ENCODE assay signal across 1 cellular context in the genomic region with DNA sequence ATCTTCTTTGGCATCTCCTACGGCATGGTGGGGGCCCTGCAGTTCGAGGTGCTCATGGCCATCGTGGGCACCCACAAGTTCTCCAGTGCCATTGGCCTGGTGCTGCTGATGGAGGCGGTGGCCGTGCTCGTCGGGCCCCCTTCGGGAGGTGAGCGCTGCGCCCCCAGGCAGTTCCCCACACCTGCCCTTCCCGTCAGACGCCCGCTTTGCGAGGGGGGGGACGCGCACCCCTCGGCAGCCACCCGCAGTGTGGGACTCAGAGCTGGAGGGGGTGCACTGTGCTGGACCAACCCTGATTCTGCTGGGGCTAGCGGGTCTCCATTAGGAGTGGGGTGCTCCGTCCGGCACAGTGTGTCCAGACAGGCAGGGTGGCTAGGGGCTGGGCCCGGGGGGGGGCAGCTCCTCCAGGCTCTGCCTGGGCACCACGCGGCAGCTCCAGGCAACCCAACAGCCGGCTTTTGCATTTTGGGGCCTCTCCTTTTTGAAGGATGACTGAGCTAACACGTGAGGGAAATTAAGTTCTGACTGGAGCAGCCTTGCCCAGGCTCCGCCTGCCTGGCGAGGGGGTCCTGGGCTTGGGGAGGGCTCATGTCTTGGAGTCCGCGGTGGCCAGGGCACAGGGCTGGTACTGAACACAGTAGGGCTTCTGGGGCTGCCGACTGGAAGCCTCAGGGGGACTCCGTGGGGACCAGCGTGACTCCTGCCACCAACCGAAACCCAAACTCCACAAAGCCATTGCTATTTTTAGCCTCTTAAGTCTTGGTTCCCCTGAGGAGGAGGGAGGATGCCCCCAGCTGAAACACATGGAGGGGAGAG.
TF ChIP-seq lines count a peak whose summit lies in the region.

No MANE protein-coding gene starts in this region.

TF ChIP-seq in HepG2, 621 proteins besides CTCF, POLR2A, EP300 and RAD21 (continued from another document and continues in another):
- TF ChIP-seq, protein P1, sequence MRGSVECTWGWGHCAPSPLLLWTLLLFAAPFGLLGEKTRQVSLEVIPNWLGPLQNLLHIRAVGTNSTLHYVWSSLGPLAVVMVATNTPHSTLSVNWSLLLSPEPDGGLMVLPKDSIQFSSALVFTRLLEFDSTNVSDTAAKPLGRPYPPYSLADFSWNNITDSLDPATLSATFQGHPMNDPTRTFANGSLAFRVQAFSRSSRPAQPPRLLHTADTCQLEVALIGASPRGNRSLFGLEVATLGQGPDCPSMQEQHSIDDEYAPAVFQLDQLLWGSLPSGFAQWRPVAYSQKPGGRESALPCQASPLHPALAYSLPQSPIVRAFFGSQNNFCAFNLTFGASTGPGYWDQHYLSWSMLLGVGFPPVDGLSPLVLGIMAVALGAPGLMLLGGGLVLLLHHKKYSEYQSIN (CRISPR knock-in tag; IDR thresholded peaks at IDR 0.05; ENCODE audit: borderline replicate concordance): no peak
- no peak for TF ChIP-seq EZH2 (conservative IDR thresholded peaks at IDR 0.05; ENCODE audit: low read depth, low read length)
- no peak for TF ChIP-seq NONO (IDR thresholded peaks at IDR 0.05)
- no peak for TF ChIP-seq NONO (CRISPR knock-in tag; conservative IDR thresholded peaks at IDR 0.05)
- TF ChIP-seq THYN1 (CRISPR knock-in tag; IDR thresholded peaks at IDR 0.05; ENCODE audit: borderline replicate concordance, low read depth): no peak
- TF ChIP-seq SYNCRIP (IDR thresholded peaks at IDR 0.05; ENCODE audit: insufficient read depth, low read depth, low read length): no peak
- no peak for TF ChIP-seq ZNF12 (CRISPR knock-in tag; IDR thresholded peaks at IDR 0.05)
- TF ChIP-seq, protein P2, sequence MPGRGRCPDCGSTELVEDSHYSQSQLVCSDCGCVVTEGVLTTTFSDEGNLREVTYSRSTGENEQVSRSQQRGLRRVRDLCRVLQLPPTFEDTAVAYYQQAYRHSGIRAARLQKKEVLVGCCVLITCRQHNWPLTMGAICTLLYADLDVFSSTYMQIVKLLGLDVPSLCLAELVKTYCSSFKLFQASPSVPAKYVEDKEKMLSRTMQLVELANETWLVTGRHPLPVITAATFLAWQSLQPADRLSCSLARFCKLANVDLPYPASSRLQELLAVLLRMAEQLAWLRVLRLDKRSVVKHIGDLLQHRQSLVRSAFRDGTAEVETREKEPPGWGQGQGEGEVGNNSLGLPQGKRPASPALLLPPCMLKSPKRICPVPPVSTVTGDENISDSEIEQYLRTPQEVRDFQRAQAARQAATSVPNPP (CRISPR knock-in tag; IDR thresholded peaks at IDR 0.05): no peak
- no peak for TF ChIP-seq CC2D1A (CRISPR knock-in tag; IDR thresholded peaks at IDR 0.05)
- TF ChIP-seq, protein P3, sequence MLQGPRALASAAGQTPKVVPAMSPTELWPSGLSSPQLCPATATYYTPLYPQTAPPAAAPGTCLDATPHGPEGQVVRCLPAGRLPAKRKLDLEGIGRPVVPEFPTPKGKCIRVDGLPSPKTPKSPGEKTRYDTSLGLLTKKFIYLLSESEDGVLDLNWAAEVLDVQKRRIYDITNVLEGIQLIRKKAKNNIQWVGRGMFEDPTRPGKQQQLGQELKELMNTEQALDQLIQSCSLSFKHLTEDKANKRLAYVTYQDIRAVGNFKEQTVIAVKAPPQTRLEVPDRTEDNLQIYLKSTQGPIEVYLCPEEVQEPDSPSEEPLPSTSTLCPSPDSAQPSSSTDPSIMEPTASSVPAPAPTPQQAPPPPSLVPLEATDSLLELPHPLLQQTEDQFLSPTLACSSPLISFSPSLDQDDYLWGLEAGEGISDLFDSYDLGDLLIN (CRISPR knock-in tag; IDR thresholded peaks at IDR 0.05; ENCODE audit: borderline replicate concordance): no peak
- no peak for TF ChIP-seq HMGXB4 (CRISPR knock-in tag; IDR thresholded peaks at IDR 0.05; ENCODE audit: borderline replicate concordance in 1 of 2, low read depth in 1 of 2)
- TF ChIP-seq KDM1A (CRISPR knock-in tag; IDR thresholded peaks at IDR 0.05): no peak
- TF ChIP-seq ZNF354B (CRISPR knock-in tag; IDR thresholded peaks at IDR 0.05): no peak
- TF ChIP-seq TGIF2 (CRISPR knock-in tag; IDR thresholded peaks at IDR 0.05): no peak
- TF ChIP-seq ZFP36 (IDR thresholded peaks at IDR 0.05; ENCODE audit: borderline replicate concordance, low read depth, low read length, partially characterized antibody): no peak
- no peak for TF ChIP-seq ZNF547 (CRISPR knock-in tag; IDR thresholded peaks at IDR 0.05)
- TF ChIP-seq KDM6A (CRISPR knock-in tag; IDR thresholded peaks at IDR 0.05; ENCODE audit: low read depth): no peak
- TF ChIP-seq LBX2 (CRISPR knock-in tag; IDR thresholded peaks at IDR 0.05; ENCODE audit: borderline replicate concordance): no peak
- TF ChIP-seq CCDC6 (CRISPR knock-in tag; IDR thresholded peaks at IDR 0.05): no peak
- TF ChIP-seq NR1H2 (CRISPR knock-in tag; IDR thresholded peaks at IDR 0.05; ENCODE audit: borderline replicate concordance, low read depth): no peak
- TF ChIP-seq XRCC5 (optimal IDR thresholded peaks at IDR 0.05; ENCODE audit: low read length): no peak
- peak; percentile 84 for TF ChIP-seq RBFOX2 (IDR thresholded peaks at IDR 0.05; ENCODE audit: low read depth, low read length)
- no peak for TF ChIP-seq ARID3A (IDR thresholded peaks at IDR 0.05; ENCODE audit: low read depth, low read length)
- no peak for TF ChIP-seq MLLT10 (CRISPR knock-in tag; IDR thresholded peaks at IDR 0.05)
- TF ChIP-seq ZNF83 (CRISPR knock-in tag; IDR thresholded peaks at IDR 0.05; ENCODE audit: borderline replicate concordance): 0 out of 2 replicates have a peak, but pooled peaks have one; percentile 15
- TF ChIP-seq MTF1 (CRISPR knock-in tag; IDR thresholded peaks at IDR 0.05): no peak
- TF ChIP-seq SSRP1 (CRISPR knock-in tag; IDR thresholded peaks at IDR 0.05): 0 out of 2 replicates have a peak, but pooled peaks have one; percentile 24
- TF ChIP-seq SRSF9 (IDR thresholded peaks at IDR 0.05; ENCODE audit: borderline replicate concordance, insufficient read depth, low read depth, low read length, poor library complexity, severe bottlenecking): no peak
- TF ChIP-seq HNF4G (IDR thresholded peaks at IDR 0.05; ENCODE audit: borderline replicate concordance, low read depth, low read length): no peak
- no peak for TF ChIP-seq HNF4G (CRISPR knock-in tag; IDR thresholded peaks at IDR 0.05; ENCODE audit: borderline replicate concordance, low read depth)
- no peak for TF ChIP-seq TEF (CRISPR knock-in tag; IDR thresholded peaks at IDR 0.05)
- 0 out of 2 replicates have a peak, but pooled peaks have one; percentile 32 for TF ChIP-seq PATZ1 (CRISPR knock-in tag; IDR thresholded peaks at IDR 0.05)
- TF ChIP-seq FIP1L1 (IDR thresholded peaks at IDR 0.05; ENCODE audit: borderline replicate concordance, insufficient read depth, low read depth, low read length): no peak
- no peak for TF ChIP-seq ZNF20 (CRISPR knock-in tag; IDR thresholded peaks at IDR 0.05)
- 0 out of 2 replicates have a peak, but pooled peaks have one; percentile 17 for TF ChIP-seq AKAP8 (CRISPR knock-in tag; IDR thresholded peaks at IDR 0.05)
- TF ChIP-seq ZFP90 (CRISPR knock-in tag; IDR thresholded peaks at IDR 0.05; ENCODE audit: borderline replicate concordance): no peak
- TF ChIP-seq ZNF687 (CRISPR knock-in tag; IDR thresholded peaks at IDR 0.05): peak; percentile 5; the same call in 1 of the 2 replicates
- TF ChIP-seq ZNF383 (CRISPR knock-in tag; IDR thresholded peaks at IDR 0.05; ENCODE audit: borderline replicate concordance): no peak
- peak; percentile 89 for TF ChIP-seq AGO2 (optimal IDR thresholded peaks at IDR 0.05; ENCODE audit: low read depth, low read length)
- TF ChIP-seq, protein P4, sequence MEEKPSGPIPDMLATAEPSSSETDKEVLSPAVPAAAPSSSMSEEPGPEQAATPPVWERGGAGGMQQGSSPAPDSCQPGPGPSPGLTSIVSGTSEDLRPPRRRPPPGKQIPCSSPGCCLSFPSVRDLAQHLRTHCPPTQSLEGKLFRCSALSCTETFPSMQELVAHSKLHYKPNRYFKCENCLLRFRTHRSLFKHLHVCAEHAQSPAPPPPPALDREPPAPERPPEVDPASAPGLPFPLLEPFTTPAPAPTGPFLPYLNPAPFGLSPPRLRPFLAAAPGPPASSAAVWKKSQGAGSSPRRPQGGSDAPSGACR (CRISPR knock-in tag; IDR thresholded peaks at IDR 0.05): no peak
